23 cellular contexts compared by ENCODE assay signal in genomic region chr13:100458673-100459072, GRCh38.
"Had no signal": no experiment of that assay in that cellular context is flagged by ENCODE, and none has a peak within 500 bp of the region (broad histone marks: within the 10 kb centered on the region; RNA-seq: fewer than 3 reads in every experiment).

No MANE protein-coding gene starts in this region.

- H3K27ac ChIP-seq: dorsolateral prefrontal cortex, gastrocnemius medialis, left lung, ovary, psoas muscle, skin epidermis, thoracic aorta, tibial nerve, upper lobe of right lung, uterus had no signal

- H3K4me1 ChIP-seq: left lung, psoas muscle, tibial nerve, upper lobe of right lung, uterus had no signal

- H3K27me3 ChIP-seq: dorsolateral prefrontal cortex, gastrocnemius medialis, left lung, ovary, tibial nerve, upper lobe of right lung, uterus had no signal

- DNase-seq: cortex of kidney; dorsolateral prefrontal cortex; effector CD4-positive, alpha-beta T cell; foreskin fibroblast; gastrocnemius medialis; head of caudate nucleus; kidney; left lung; mesenchymal stem cell; natural killer cell; occipital lobe; ovary; posterior cingulate gyrus; psoas muscle; right cardiac atrium; stimulated activated CD4-positive, alpha-beta T cell treated with anti-CD3 and anti-CD28 coated beads, Interleukin-15, amount 100 ng/mL, for 24 hours; stimulated activated CD4-positive, alpha-beta T cell treated with anti-CD3 and anti-CD28 coated beads, Interleukin-2, amount 100 ng/mL, for 48 hours; stimulated activated naive B cell treated with anti-CD40 and anti-IgM and Interleukin-4, amounts not matched to agents 10 μg/mL and 1 μg/mL and 100 μg/mL, for 72 hours; upper lobe of right lung; uterus had no signal

- H3K36me3 ChIP-seq: gastrocnemius medialis, left lung, ovary, thoracic aorta, upper lobe of right lung, uterus had no signal

- ATAC-seq: gastrocnemius medialis; left lung; natural killer cell; psoas muscle; right cardiac atrium; stimulated activated naive B cell treated with anti-CD40 and anti-IgM and Interleukin-4, amounts not matched to agents 10 μg/mL and 1 μg/mL and 100 μg/mL, for 72 hours; upper lobe of right lung had no signal

- H3K9me3 ChIP-seq: gastrocnemius medialis, ovary, thoracic aorta, upper lobe of right lung, uterus had no signal

- H3K4me3 ChIP-seq: dorsolateral prefrontal cortex, gastrocnemius medialis, left lung, ovary, psoas muscle, skin epidermis, thoracic aorta, tibial nerve, upper lobe of right lung, uterus had no signal
